Comparison of ENCODE assay signal across 8 cellular contexts in genomic region chr2:135797497-135798274, GRCh38. TPM values are rescaled to one million over a fixed set of nuclear protein-coding genes. Genes with fewer than 3 reads are reported as not detected.
DNase-seq lines count a peak whose midpoint lies in the region; ATAC-seq and TF ChIP-seq lines count a peak whose summit lies in the region.

No MANE protein-coding gene starts in this region.

- H3K27ac Mint-ChIP-seq in naive thymus-derived CD8-positive, alpha-beta T cell: no peak overlapping the region
- H3K27ac Mint-ChIP-seq in stimulated activated naive B cell treated with anti-CD40 and anti-IgM and Interleukin-4, amounts not matched to agents 10 μg/mL and 1 μg/mL and 100 μg/mL, for 72 hours: no peak overlapping the region

- peak; percentile 77 for ATAC-seq in GM21390 (IDR thresholded peaks at IDR 0.05; ENCODE audit: unreplicated experiment)
- ATAC-seq in naive thymus-derived CD8-positive, alpha-beta T cell: peak; percentile 81 to 95
- ATAC-seq in stimulated activated naive B cell treated with anti-CD40 and anti-IgM and Interleukin-4, amounts not matched to agents 10 μg/mL and 1 μg/mL and 100 μg/mL, for 72 hours (replicated peaks): peak; percentile 79

- H3K36me3 Mint-ChIP-seq in naive thymus-derived CD8-positive, alpha-beta T cell: peaks cover 0 to 12% (median 6%) of the 10 kb centered on the region in 3 donors
- peaks cover 4 to 13% of the 10 kb centered on the region in 2 donors for H3K36me3 Mint-ChIP-seq in stimulated activated naive B cell treated with anti-CD40 and anti-IgM and Interleukin-4, amounts not matched to agents 10 μg/mL and 1 μg/mL and 100 μg/mL, for 72 hours

- H3K27me3 Mint-ChIP-seq in naive thymus-derived CD8-positive, alpha-beta T cell: peaks cover 0 to 3% (median 0%) of the 10 kb centered on the region in 5 donors
- H3K27me3 Mint-ChIP-seq in stimulated activated naive B cell treated with anti-CD40 and anti-IgM and Interleukin-4, amounts not matched to agents 10 μg/mL and 1 μg/mL and 100 μg/mL, for 72 hours: no peaks in the 10 kb centered on the region

- peak overlapping the region in 2 of 10 donors; percentile 0 to 1 for H3K4me3 Mint-ChIP-seq in naive thymus-derived CD8-positive, alpha-beta T cell
- no peak overlapping the region for H3K4me3 Mint-ChIP-seq in stimulated activated naive B cell treated with anti-CD40 and anti-IgM and Interleukin-4, amounts not matched to agents 10 μg/mL and 1 μg/mL and 100 μg/mL, for 72 hours

- peaks cover 0 to 16% (median 8%) of the 10 kb centered on the region in 9 donors for H3K9me3 Mint-ChIP-seq in naive thymus-derived CD8-positive, alpha-beta T cell
- H3K9me3 Mint-ChIP-seq in stimulated activated naive B cell treated with anti-CD40 and anti-IgM and Interleukin-4, amounts not matched to agents 10 μg/mL and 1 μg/mL and 100 μg/mL, for 72 hours: peaks cover 5 to 7% of the 10 kb centered on the region in 2 donors

- POLR2A ChIA-PET in naive thymus-derived CD8-positive, alpha-beta T cell (lab: Charles Lee): interaction anchor here (1.5 kb wide), 1 partner anchor 78 kb away, joined by 5 read pairs; the partner anchor contains the start of gene MCM6

- TF ChIP-seq CTCF in epithelial cell of proximal tubule (conservative IDR thresholded peaks at IDR 0.05; ENCODE audit: low read depth, low read length): peak; percentile 98

- peak; percentile 76 for DNase-seq in COLO829 (ENCODE audit: low spot score)
- peak; percentile 72 for DNase-seq in HuH-7.5 (ENCODE audit: low spot score)
- peak; percentile 89 for DNase-seq in OCI-M1 (lab: John Stamatoyannopoulos, UW)
- peak; percentile 68 for DNase-seq in activated T-cell treated with anti-CD3 and anti-CD28 coated beads for 1 hour (ENCODE audit: low read depth)
- peak; percentile 16 for DNase-seq in epithelial cell of proximal tubule (ENCODE audit: low read depth)
- peak; percentile 55 to 83 (median 74) for DNase-seq in naive thymus-derived CD8-positive, alpha-beta T cell
- DNase-seq in stimulated activated naive B cell treated with anti-CD40 and anti-IgM and Interleukin-4, amounts not matched to agents 10 μg/mL and 1 μg/mL and 100 μg/mL, for 72 hours: peak; percentile 59

- peaks cover 8 to 29% (median 16%) of the 10 kb centered on the region in 4 donors for H3K4me1 Mint-ChIP-seq in naive thymus-derived CD8-positive, alpha-beta T cell
- H3K4me1 Mint-ChIP-seq in stimulated activated naive B cell treated with anti-CD40 and anti-IgM and Interleukin-4, amounts not matched to agents 10 μg/mL and 1 μg/mL and 100 μg/mL, for 72 hours: peaks cover 19 to 22% of the 10 kb centered on the region in 2 donors

- H3K4me3 ChIP-seq in epithelial cell of proximal tubule (ENCODE audit: low read depth, low read length): no peak overlapping the region

RNA-seq across cellular contexts. Expression of gene LCT, which starts 39.3 kb away (rescaled TPM):
- total RNA-seq in epithelial cell of proximal tubule: not detected in 2 replicates
- under 1 TPM; 0.22 to 0.36 TPM for total RNA-seq in naive thymus-derived CD8-positive, alpha-beta T cell
- not detected for polyA plus RNA-seq in naive thymus-derived CD8-positive, alpha-beta T cell

RNA-seq across cellular contexts. Expression of gene UBXN4, which starts 56.0 kb away (rescaled TPM):
- 47.2 and 50.2 TPM in 2 replicates for total RNA-seq in epithelial cell of proximal tubule
- 100 to 1,000 TPM; 142 TPM for total RNA-seq in naive thymus-derived CD8-positive, alpha-beta T cell
- 100 to 1,000 TPM in 2 of 3 donors, 10 to 100 TPM in 1; 89.4 to 117 (median 110) TPM for polyA plus RNA-seq in naive thymus-derived CD8-positive, alpha-beta T cell

Comparison
In these comparisons a context has a peak if more than half of its experiments do, and no peak if none do; other contexts are left out.
1. DNase-seq: peak in every context shown above with its lines; median percentile 89 in OCI-M1; 76 in COLO829; 74 in naive thymus-derived CD8-positive, alpha-beta T cell; 72 in HuH-7.5; 68 in activated T-cell treated with anti-CD3 and anti-CD28 coated beads for 1 hour; 59 in stimulated activated naive B cell treated with anti-CD40 and anti-IgM and Interleukin-4, amounts not matched to agents 10 μg/mL and 1 μg/mL and 100 μg/mL, for 72 hours; 16 in epithelial cell of proximal tubule.